Comparison of ENCODE assay signal across 8 cellular contexts in genomic region chr3:123286308-123287023, GRCh38.
DNase-seq lines count a peak whose midpoint lies in the region; ATAC-seq, FAIRE-seq and TF ChIP-seq lines count a peak whose summit lies in the region.

No MANE protein-coding gene starts in this region.

- H3K4me3 ChIP-seq in retinal pigment epithelial cell (ENCODE audit: low read length): no peak overlapping the region

- ATAC-seq in activated T-cell treated with anti-CD3 and anti-CD28 coated beads, Interleukin-2, amount 50 U/mL, for 72 hours (replicated peaks in 1 of 2): peak; percentile 66 to 69
- ATAC-seq in HG03196 (IDR thresholded peaks at IDR 0.05; ENCODE audit: unreplicated experiment) (no peak), HG02970 (IDR thresholded peaks at IDR 0.05; ENCODE audit: low FRiP score, unreplicated experiment) (no peak)

- H3K36me3 Mint-ChIP-seq in activated T-cell treated with anti-CD3 and anti-CD28 coated beads, Interleukin-2, amount 50 U/mL, for 72 hours (ENCODE audit: insufficient read depth in 2 of 2): no peaks in the 10 kb centered on the region
- H3K36me3 Mint-ChIP-seq in glutamatergic neuron (ENCODE audit: unreplicated experiment): peaks cover 6% of the 10 kb centered on the region

- FAIRE-seq in GM19239 (lab: Jason Lieb, UNC): no peak

- H3K4me3 Mint-ChIP-seq in activated T-cell treated with anti-CD3 and anti-CD28 coated beads, Interleukin-2, amount 50 U/mL, for 72 hours: no peak overlapping the region
- no peak overlapping the region for H3K4me3 Mint-ChIP-seq in glutamatergic neuron (ENCODE audit: unreplicated experiment)

- no peaks in the 10 kb centered on the region for H3K4me1 Mint-ChIP-seq in activated T-cell treated with anti-CD3 and anti-CD28 coated beads, Interleukin-2, amount 50 U/mL, for 72 hours (ENCODE audit: low read depth)
- H3K4me1 Mint-ChIP-seq in glutamatergic neuron (ENCODE audit: low read depth, unreplicated experiment): peaks cover 19% of the 10 kb centered on the region

- no peak overlapping the region for H3K27ac Mint-ChIP-seq in activated T-cell treated with anti-CD3 and anti-CD28 coated beads, Interleukin-2, amount 50 U/mL, for 72 hours
- H3K27ac Mint-ChIP-seq in glutamatergic neuron (ENCODE audit: unreplicated experiment): no peak overlapping the region

- no peaks in the 10 kb centered on the region for H3K27me3 Mint-ChIP-seq in activated T-cell treated with anti-CD3 and anti-CD28 coated beads, Interleukin-2, amount 50 U/mL, for 72 hours (ENCODE audit: low read depth)
- peaks cover 9% of the 10 kb centered on the region for H3K27me3 Mint-ChIP-seq in glutamatergic neuron (ENCODE audit: unreplicated experiment)

- DNase-seq in COLO668 (lab: John Stamatoyannopoulos, UW; ENCODE audit: unreplicated experiment) (peak; percentile 7), GM19239 (ENCODE audit: insufficient read length, low spot score) (peak; percentile 78), MV-4-11 (lab: John Stamatoyannopoulos, UW) (peak; percentile 50), glutamatergic neuron (peak; percentile 50), retinal pigment epithelial cell (ENCODE audit: low read depth) (peak; percentile 18)
- peak; percentile 41 to 43 for DNase-seq in activated T-cell treated with anti-CD3 and anti-CD28 coated beads, Interleukin-2, amount 50 U/mL, for 72 hours

- H3K9me3 Mint-ChIP-seq in activated T-cell treated with anti-CD3 and anti-CD28 coated beads, Interleukin-2, amount 50 U/mL, for 72 hours: no peaks in the 10 kb centered on the region
- peaks cover 2% of the 10 kb centered on the region for H3K9me3 Mint-ChIP-seq in glutamatergic neuron (ENCODE audit: unreplicated experiment)

- peak; percentile 45 for TF ChIP-seq CTCF in glutamatergic neuron (IDR thresholded peaks at IDR 0.05; ENCODE audit: partially characterized antibody, unreplicated experiment)
- peak; percentile 98 for TF ChIP-seq CTCF in retinal pigment epithelial cell (conservative IDR thresholded peaks at IDR 0.05; ENCODE audit: low read depth, low read length)

Comparison
In these comparisons a context has a peak if more than half of its experiments do, and no peak if none do; other contexts are left out.
1. DNase-seq: peak in every context shown above with its lines; median percentile 78 in GM19239; 50 in MV-4-11; 50 in glutamatergic neuron; 42 in activated T-cell treated with anti-CD3 and anti-CD28 coated beads, Interleukin-2, amount 50 U/mL, for 72 hours; 18 in retinal pigment epithelial cell; 7 in COLO668.
2. ATAC-seq: peak in activated T-cell treated with anti-CD3 and anti-CD28 coated beads, Interleukin-2, amount 50 U/mL, for 72 hours (2 of 2); none in HG03196 (single experiment) and HG02970 (single experiment).